ENCODE assay signal across 1 cellular context in the genomic region with DNA sequence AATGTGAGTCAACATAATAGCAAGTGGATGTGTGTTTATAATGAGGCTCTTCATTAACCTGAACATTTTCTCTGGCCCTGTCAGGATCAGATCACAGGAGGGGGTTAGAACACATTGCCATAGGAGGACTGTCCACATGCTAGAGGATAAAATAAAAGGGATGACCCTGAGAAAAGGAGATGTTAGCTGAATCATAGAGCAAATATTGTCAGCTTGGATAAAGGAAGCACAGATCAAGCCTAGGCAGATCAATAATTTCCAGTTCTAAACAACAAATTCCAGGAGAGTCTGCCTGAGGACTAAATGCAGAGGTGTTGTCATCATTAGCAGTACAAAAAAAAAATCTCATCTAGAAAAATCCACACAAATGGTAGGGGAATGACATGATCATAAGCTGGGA.
A peak's percentile ranks its signal among the peaks of the same experiment; 100 is the strongest.
TF ChIP-seq lines count a peak whose summit lies in the region.

No MANE protein-coding gene starts in this region.

TF ChIP-seq in HepG2, 621 proteins besides CTCF, POLR2A, EP300 and RAD21 (continued from another document and continues in another):
- TF ChIP-seq ZNF556 (CRISPR knock-in tag; IDR thresholded peaks at IDR 0.05; ENCODE audit: borderline replicate concordance) = no peak
- TF ChIP-seq ETV6 (CRISPR knock-in tag; conservative IDR thresholded peaks at IDR 0.05) = no peak
- TF ChIP-seq ZBTB7A (CRISPR knock-in tag; IDR thresholded peaks at IDR 0.05) = no peak
- TF ChIP-seq, protein P1, sequence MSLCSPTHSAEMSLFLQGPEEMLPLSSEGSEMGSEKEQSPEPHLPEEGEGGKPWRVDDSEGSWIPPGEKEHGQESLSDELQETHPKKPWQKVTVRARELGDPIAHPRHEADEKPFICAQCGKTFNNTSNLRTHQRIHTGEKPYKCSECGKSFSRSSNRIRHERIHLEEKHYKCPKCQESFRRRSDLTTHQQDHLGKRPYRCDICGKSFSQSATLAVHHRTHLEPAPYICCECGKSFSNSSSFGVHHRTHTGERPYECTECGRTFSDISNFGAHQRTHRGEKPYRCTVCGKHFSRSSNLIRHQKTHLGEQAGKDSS (CRISPR knock-in tag; IDR thresholded peaks at IDR 0.05; ENCODE audit: borderline replicate concordance, low read depth) = no peak
- no peak for TF ChIP-seq SIX1 (CRISPR knock-in tag; IDR thresholded peaks at IDR 0.05; ENCODE audit: borderline replicate concordance)
- TF ChIP-seq, protein P2, sequence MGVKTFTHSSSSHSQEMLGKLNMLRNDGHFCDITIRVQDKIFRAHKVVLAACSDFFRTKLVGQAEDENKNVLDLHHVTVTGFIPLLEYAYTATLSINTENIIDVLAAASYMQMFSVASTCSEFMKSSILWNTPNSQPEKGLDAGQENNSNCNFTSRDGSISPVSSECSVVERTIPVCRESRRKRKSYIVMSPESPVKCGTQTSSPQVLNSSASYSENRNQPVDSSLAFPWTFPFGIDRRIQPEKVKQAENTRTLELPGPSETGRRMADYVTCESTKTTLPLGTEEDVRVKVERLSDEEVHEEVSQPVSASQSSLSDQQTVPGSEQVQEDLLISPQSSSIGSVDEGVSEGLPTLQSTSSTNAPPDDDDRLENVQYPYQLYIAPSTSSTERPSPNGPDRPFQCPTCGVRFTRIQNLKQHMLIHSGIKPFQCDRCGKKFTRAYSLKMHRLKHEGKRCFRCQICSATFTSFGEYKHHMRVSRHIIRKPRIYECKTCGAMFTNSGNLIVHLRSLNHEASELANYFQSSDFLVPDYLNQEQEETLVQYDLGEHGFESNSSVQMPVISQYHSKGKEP (CRISPR knock-in tag; IDR thresholded peaks at IDR 0.05) = no peak
- TF ChIP-seq FOSL1 (CRISPR knock-in tag; IDR thresholded peaks at IDR 0.05; ENCODE audit: borderline replicate concordance) = 0 out of 2 replicates have a peak, but pooled peaks have one; percentile 32
- no peak for TF ChIP-seq NFATC3 (CRISPR knock-in tag; IDR thresholded peaks at IDR 0.05)
- TF ChIP-seq YEATS4 (CRISPR knock-in tag; IDR thresholded peaks at IDR 0.05; ENCODE audit: borderline replicate concordance) = no peak
- no peak for TF ChIP-seq MAF1 (CRISPR knock-in tag; IDR thresholded peaks at IDR 0.05; ENCODE audit: borderline replicate concordance)
- no peak for TF ChIP-seq SALL2 (CRISPR knock-in tag; IDR thresholded peaks at IDR 0.05)
- TF ChIP-seq ZNF615 (CRISPR knock-in tag; IDR thresholded peaks at IDR 0.05; ENCODE audit: borderline replicate concordance) = no peak
- no peak for TF ChIP-seq JUN (CRISPR knock-in tag; IDR thresholded peaks at IDR 0.05)
- TF ChIP-seq NR2F6 (IDR thresholded peaks at IDR 0.05) = no peak
- no peak for TF ChIP-seq NR2F6 (CRISPR knock-in tag; IDR thresholded peaks at IDR 0.05)
- no peak for TF ChIP-seq ZZZ3 (CRISPR knock-in tag; IDR thresholded peaks at IDR 0.05; ENCODE audit: borderline replicate concordance)
- no peak for TF ChIP-seq ZBTB33 (CRISPR knock-in tag; IDR thresholded peaks at IDR 0.05)
- TF ChIP-seq ZNF205 (CRISPR knock-in tag; IDR thresholded peaks at IDR 0.05) = no peak
- TF ChIP-seq RELA (CRISPR knock-in tag; IDR thresholded peaks at IDR 0.05) = no peak
- no peak for TF ChIP-seq SOX5 (CRISPR knock-in tag; IDR thresholded peaks at IDR 0.05; ENCODE audit: borderline replicate concordance)
- TF ChIP-seq SSRP1 (CRISPR knock-in tag; IDR thresholded peaks at IDR 0.05) = no peak
- TF ChIP-seq SIX4 (CRISPR knock-in tag; IDR thresholded peaks at IDR 0.05) = no peak
- TF ChIP-seq, protein P3, sequence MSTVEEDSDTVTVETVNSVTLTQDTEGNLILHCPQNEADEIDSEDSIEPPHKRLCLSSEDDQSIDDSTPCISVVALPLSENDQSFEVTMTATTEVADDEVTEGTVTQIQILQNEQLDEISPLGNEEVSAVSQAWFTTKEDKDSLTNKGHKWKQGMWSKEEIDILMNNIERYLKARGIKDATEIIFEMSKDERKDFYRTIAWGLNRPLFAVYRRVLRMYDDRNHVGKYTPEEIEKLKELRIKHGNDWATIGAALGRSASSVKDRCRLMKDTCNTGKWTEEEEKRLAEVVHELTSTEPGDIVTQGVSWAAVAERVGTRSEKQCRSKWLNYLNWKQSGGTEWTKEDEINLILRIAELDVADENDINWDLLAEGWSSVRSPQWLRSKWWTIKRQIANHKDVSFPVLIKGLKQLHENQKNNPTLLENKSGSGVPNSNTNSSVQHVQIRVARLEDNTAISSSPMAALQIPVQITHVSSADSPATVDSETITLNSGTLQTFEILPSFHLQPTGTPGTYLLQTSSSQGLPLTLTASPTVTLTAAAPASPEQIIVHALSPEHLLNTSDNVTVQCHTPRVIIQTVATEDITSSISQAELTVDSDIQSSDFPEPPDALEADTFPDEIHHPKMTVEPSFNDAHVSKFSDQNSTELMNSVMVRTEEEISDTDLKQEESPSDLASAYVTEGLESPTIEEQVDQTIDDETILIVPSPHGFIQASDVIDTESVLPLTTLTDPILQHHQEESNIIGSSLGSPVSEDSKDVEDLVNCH (CRISPR knock-in tag; IDR thresholded peaks at IDR 0.05) = no peak
- TF ChIP-seq ISX (CRISPR knock-in tag; conservative IDR thresholded peaks at IDR 0.05) = no peak
- TF ChIP-seq NCOA1 (CRISPR knock-in tag; IDR thresholded peaks at IDR 0.05) = no peak
- TF ChIP-seq SMARCE1 (IDR thresholded peaks at IDR 0.05; ENCODE audit: borderline replicate concordance) = no peak
- TF ChIP-seq FOXP4 (CRISPR knock-in tag; IDR thresholded peaks at IDR 0.05) = 0 out of 2 replicates have a peak, but pooled peaks have one; percentile 25
- no peak for TF ChIP-seq ZNF790 (CRISPR knock-in tag; IDR thresholded peaks at IDR 0.05; ENCODE audit: borderline replicate concordance)
- no peak for TF ChIP-seq TFE3 (CRISPR knock-in tag; IDR thresholded peaks at IDR 0.05)
- TF ChIP-seq IKZF4 (CRISPR knock-in tag; IDR thresholded peaks at IDR 0.05; ENCODE audit: borderline replicate concordance, low read depth, not compliant biosample characterization) = no peak
- TF ChIP-seq THYN1 (CRISPR knock-in tag; IDR thresholded peaks at IDR 0.05; ENCODE audit: borderline replicate concordance, low read depth) = no peak
- no peak for TF ChIP-seq MAX (IDR thresholded peaks at IDR 0.05)
- TF ChIP-seq ZNF20 (CRISPR knock-in tag; IDR thresholded peaks at IDR 0.05) = no peak
- TF ChIP-seq, protein P4, sequence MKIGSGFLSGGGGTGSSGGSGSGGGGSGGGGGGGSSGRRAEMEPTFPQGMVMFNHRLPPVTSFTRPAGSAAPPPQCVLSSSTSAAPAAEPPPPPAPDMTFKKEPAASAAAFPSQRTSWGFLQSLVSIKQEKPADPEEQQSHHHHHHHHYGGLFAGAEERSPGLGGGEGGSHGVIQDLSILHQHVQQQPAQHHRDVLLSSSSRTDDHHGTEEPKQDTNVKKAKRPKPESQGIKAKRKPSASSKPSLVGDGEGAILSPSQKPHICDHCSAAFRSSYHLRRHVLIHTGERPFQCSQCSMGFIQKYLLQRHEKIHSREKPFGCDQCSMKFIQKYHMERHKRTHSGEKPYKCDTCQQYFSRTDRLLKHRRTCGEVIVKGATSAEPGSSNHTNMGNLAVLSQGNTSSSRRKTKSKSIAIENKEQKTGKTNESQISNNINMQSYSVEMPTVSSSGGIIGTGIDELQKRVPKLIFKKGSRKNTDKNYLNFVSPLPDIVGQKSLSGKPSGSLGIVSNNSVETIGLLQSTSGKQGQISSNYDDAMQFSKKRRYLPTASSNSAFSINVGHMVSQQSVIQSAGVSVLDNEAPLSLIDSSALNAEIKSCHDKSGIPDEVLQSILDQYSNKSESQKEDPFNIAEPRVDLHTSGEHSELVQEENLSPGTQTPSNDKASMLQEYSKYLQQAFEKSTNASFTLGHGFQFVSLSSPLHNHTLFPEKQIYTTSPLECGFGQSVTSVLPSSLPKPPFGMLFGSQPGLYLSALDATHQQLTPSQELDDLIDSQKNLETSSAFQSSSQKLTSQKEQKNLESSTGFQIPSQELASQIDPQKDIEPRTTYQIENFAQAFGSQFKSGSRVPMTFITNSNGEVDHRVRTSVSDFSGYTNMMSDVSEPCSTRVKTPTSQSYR (CRISPR knock-in tag; IDR thresholded peaks at IDR 0.05; ENCODE audit: borderline replicate concordance) = no peak
- 0 out of 2 replicates have a peak, but pooled peaks have one; percentile 27 for TF ChIP-seq ISL2 (CRISPR knock-in tag; IDR thresholded peaks at IDR 0.05)
- no peak for TF ChIP-seq ZNF713 (CRISPR knock-in tag; IDR thresholded peaks at IDR 0.05)
- TF ChIP-seq THAP9 (CRISPR knock-in tag; IDR thresholded peaks at IDR 0.05; ENCODE audit: borderline replicate concordance) = no peak
- TF ChIP-seq, protein P5, sequence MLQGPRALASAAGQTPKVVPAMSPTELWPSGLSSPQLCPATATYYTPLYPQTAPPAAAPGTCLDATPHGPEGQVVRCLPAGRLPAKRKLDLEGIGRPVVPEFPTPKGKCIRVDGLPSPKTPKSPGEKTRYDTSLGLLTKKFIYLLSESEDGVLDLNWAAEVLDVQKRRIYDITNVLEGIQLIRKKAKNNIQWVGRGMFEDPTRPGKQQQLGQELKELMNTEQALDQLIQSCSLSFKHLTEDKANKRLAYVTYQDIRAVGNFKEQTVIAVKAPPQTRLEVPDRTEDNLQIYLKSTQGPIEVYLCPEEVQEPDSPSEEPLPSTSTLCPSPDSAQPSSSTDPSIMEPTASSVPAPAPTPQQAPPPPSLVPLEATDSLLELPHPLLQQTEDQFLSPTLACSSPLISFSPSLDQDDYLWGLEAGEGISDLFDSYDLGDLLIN (CRISPR knock-in tag; IDR thresholded peaks at IDR 0.05; ENCODE audit: borderline replicate concordance) = no peak
- TF ChIP-seq ZSCAN21 (CRISPR knock-in tag; IDR thresholded peaks at IDR 0.05; ENCODE audit: borderline replicate concordance) = no peak
- no peak for TF ChIP-seq ZNF747 (CRISPR knock-in tag; IDR thresholded peaks at IDR 0.05; ENCODE audit: borderline replicate concordance)
